16 cellular contexts compared by ENCODE assay signal in genomic region chr5:7668627-7669026, GRCh38.
"Had no signal": no experiment of that assay in that cellular context is flagged by ENCODE, and none has a peak within 500 bp of the region (broad histone marks: within the 10 kb centered on the region; RNA-seq: fewer than 3 reads in every experiment).

No MANE protein-coding gene starts in this region.

- H3K27me3 ChIP-seq: MG63 had no signal

- H3K27ac ChIP-seq: RWPE1 had no signal

- H3K36me3 ChIP-seq: MG63 had no signal

- DNase-seq: KBM-7, MG63, NCI-H1092 treated with DMSO at 0.1 percent for 48 hours, NCI-H1436, NCI-H187, NCI-H2029, NCI-H2107, NCI-H226, NCI-H446, NCI-H510A, NCI-H524 treated with DMSO at 0.1 percent for 48 hours, NCI-H69, NCI-H774, SHP77 had no signal

- ATAC-seq: SK-N-SH treated with all-trans-retinoic acid at 6 μM for 48 hours had no signal

- H3K4me3 ChIP-seq: MG63 had no signal

- H3K9me3 ChIP-seq: MG63 had no signal
